Comparison of ENCODE assay signal across 1 cellular context in the genomic region with DNA sequence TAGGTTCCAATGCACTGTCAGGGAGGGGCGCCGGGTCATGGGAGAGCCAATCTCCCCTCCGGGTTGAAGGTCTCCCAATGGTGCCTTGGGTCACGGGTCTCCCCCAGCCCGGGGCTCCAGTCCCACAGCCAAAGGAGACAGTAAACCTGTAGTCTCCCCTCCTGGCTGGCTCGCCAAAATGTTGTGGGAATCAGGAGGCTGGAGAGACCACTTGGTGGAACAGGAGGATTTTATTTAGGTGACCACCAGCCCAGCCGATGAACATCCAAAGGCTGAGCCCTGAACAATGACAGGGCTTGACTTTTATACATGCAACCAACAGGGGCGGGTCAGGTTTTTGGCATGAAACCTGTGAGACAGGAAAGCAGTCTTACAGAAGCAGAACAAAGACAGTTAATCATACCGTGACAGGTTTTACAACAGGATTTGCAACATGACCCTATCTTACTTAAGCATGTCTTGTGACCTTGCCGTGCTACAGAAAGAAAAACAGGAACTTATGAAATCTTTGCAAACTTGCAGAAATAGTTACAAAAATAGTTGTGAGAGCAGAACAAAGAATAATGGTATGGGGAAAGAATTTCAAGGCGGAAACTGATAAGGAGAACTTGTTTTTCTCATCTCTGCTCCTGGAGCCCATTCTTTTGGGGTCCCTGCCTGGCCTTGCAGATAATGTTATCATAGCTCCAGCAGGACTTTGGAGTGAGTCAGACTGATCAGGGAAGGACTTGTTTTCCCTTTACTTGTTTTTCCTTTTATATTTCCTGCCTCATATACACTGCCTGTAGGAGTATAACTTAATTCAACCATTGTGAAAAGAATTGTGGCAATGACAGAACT.
TF ChIP-seq lines count a peak whose summit lies in the region.

No MANE protein-coding gene starts in this region.

TF ChIP-seq in K562, 482 proteins besides CTCF, POLR2A, EP300 and RAD21 (continued from another document and continues in another):
- TF ChIP-seq, protein P1, sequence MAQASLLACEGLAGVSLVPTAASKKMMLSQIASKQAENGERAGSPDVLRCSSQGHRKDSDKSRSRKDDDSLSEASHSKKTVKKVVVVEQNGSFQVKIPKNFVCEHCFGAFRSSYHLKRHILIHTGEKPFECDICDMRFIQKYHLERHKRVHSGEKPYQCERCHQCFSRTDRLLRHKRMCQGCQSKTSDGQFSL (CRISPR knock-in tag; IDR thresholded peaks at IDR 0.05) = no peak
- TF ChIP-seq, protein P1 (tag; IDR thresholded peaks at IDR 0.05) = no peak
- peak; percentile 97 for TF ChIP-seq CBX1 (IDR thresholded peaks at IDR 0.05; ENCODE audit: low read depth)
- TF ChIP-seq HMG20B (CRISPR knock-in tag; IDR thresholded peaks at IDR 0.05) = no peak
- peak; percentile 95 for TF ChIP-seq GATAD2B (IDR thresholded peaks at IDR 0.05; ENCODE audit: borderline replicate concordance)
- no peak for TF ChIP-seq SP2 (IDR thresholded peaks at IDR 0.05; ENCODE audit: extremely low read depth, low read depth, low read length, poor library complexity, severe bottlenecking)
- no peak for TF ChIP-seq ZNF143 (CRISPR knock-in tag; IDR thresholded peaks at IDR 0.05)
- TF ChIP-seq RFX1 (IDR thresholded peaks at IDR 0.05) = peak; percentile 37
- no peak for TF ChIP-seq ARHGAP35 (IDR thresholded peaks at IDR 0.05; ENCODE audit: partially characterized antibody)
- TF ChIP-seq, protein P2, sequence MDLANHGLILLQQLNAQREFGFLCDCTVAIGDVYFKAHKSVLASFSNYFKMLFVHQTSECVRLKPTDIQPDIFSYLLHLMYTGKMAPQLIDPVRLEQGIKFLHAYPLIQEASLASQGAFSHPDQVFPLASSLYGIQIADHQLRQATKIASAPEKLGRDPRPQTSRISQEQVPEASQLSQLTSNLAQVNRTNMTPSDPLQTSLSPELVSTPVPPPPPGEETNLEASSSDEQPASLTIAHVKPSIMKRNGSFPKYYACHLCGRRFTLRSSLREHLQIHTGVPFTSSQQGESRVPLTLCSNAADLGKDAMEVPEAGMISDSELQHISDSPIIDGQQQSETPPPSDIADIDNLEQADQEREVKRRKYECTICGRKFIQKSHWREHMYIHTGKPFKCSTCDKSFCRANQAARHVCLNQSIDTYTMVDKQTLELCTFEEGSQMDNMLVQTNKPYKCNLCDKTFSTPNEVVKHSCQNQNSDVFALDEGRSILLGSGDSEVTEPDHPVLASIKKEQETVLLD (IDR thresholded peaks at IDR 0.05) = no peak; the same call in 1 of the 2 replicates
- peak; percentile 70; the same call in 1 of the 2 replicates for TF ChIP-seq ZNF274 (IDR thresholded peaks at IDR 0.05; ENCODE audit: borderline replicate concordance, low read depth, low read length)
- TF ChIP-seq ZNF444 (CRISPR knock-in tag; IDR thresholded peaks at IDR 0.05) = no peak
- TF ChIP-seq DIDO1 (tag; IDR thresholded peaks at IDR 0.05; ENCODE audit: low read depth) = no peak; the same call in 1 of the 2 replicates
- TF ChIP-seq MAFF (IDR thresholded peaks at IDR 0.05; ENCODE audit: low read length) = peak; percentile 53; the same call in 1 of the 2 replicates
- TF ChIP-seq PHB2 (IDR thresholded peaks at IDR 0.05; ENCODE audit: low read depth) = peak; percentile 96
- no peak for TF ChIP-seq RFX5 (IDR thresholded peaks at IDR 0.05; ENCODE audit: low read depth, low read length)
- TF ChIP-seq POLR3A (IDR thresholded peaks at IDR 0.05; ENCODE audit: borderline replicate concordance, extremely low read depth, insufficient read depth, insufficient read length) = no peak
- TF ChIP-seq, protein P3, sequence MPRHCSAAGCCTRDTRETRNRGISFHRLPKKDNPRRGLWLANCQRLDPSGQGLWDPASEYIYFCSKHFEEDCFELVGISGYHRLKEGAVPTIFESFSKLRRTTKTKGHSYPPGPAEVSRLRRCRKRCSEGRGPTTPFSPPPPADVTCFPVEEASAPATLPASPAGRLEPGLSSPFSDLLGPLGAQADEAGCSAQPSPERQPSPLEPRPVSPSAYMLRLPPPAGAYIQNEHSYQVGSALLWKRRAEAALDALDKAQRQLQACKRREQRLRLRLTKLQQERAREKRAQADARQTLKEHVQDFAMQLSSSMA (CRISPR knock-in tag; IDR thresholded peaks at IDR 0.05) = 0 out of 2 replicates have a peak, but pooled peaks have one; percentile 20
- 0 out of 2 replicates have a peak, but pooled peaks have one; percentile 48 for TF ChIP-seq HMG20A (CRISPR knock-in tag; conservative IDR thresholded peaks at IDR 0.05)
- no peak for TF ChIP-seq E2F3 (CRISPR knock-in tag; IDR thresholded peaks at IDR 0.05)
- TF ChIP-seq SRSF1 (IDR thresholded peaks at IDR 0.05; ENCODE audit: low read depth, low read length) = no peak
- no peak for TF ChIP-seq NELFE (IDR thresholded peaks at IDR 0.05; ENCODE audit: insufficient read depth, insufficient read length)
- TF ChIP-seq RUNX1 (IDR thresholded peaks at IDR 0.05; ENCODE audit: low read depth) = peak; percentile 86; the same call in 1 of the 2 replicates
- peak; percentile 96; the same call in 1 of the 2 replicates for TF ChIP-seq SRSF3 (IDR thresholded peaks at IDR 0.05; ENCODE audit: insufficient read depth, low read length)
- peak; percentile 99 for TF ChIP-seq JUND (IDR thresholded peaks at IDR 0.05; ENCODE audit: borderline replicate concordance, low read depth, low read length)
- peak; percentile 98 for TF ChIP-seq JUND (tag; IDR thresholded peaks at IDR 0.05; ENCODE audit: borderline replicate concordance, low read depth, low read length)
- TF ChIP-seq MYC (IDR thresholded peaks at IDR 0.05; ENCODE audit: low read depth, low read length) = peak; percentile 60; the same call in 1 of the 2 replicates
- 0 out of 2 replicates have a peak, but pooled peaks have one; percentile 47 for TF ChIP-seq MYC (CRISPR knock-in tag; IDR thresholded peaks at IDR 0.05; ENCODE audit: borderline replicate concordance, low read depth)
- no peak for TF ChIP-seq IRF2 (CRISPR knock-in tag; IDR thresholded peaks at IDR 0.05)
- no peak for TF ChIP-seq ZBTB1 (CRISPR knock-in tag; IDR thresholded peaks at IDR 0.05; ENCODE audit: borderline replicate concordance, low read depth)
- peak; percentile 75 for TF ChIP-seq TAF9B (IDR thresholded peaks at IDR 0.05; ENCODE audit: partially characterized antibody)
- TF ChIP-seq MECOM (CRISPR knock-in tag; IDR thresholded peaks at IDR 0.05) = no peak
- TF ChIP-seq, protein P4, sequence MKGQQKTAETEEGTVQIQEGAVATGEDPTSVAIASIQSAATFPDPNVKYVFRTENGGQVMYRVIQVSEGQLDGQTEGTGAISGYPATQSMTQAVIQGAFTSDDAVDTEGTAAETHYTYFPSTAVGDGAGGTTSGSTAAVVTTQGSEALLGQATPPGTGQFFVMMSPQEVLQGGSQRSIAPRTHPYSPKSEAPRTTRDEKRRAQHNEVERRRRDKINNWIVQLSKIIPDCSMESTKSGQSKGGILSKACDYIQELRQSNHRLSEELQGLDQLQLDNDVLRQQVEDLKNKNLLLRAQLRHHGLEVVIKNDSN (CRISPR knock-in tag; IDR thresholded peaks at IDR 0.05) = no peak
- TF ChIP-seq, protein P5, sequence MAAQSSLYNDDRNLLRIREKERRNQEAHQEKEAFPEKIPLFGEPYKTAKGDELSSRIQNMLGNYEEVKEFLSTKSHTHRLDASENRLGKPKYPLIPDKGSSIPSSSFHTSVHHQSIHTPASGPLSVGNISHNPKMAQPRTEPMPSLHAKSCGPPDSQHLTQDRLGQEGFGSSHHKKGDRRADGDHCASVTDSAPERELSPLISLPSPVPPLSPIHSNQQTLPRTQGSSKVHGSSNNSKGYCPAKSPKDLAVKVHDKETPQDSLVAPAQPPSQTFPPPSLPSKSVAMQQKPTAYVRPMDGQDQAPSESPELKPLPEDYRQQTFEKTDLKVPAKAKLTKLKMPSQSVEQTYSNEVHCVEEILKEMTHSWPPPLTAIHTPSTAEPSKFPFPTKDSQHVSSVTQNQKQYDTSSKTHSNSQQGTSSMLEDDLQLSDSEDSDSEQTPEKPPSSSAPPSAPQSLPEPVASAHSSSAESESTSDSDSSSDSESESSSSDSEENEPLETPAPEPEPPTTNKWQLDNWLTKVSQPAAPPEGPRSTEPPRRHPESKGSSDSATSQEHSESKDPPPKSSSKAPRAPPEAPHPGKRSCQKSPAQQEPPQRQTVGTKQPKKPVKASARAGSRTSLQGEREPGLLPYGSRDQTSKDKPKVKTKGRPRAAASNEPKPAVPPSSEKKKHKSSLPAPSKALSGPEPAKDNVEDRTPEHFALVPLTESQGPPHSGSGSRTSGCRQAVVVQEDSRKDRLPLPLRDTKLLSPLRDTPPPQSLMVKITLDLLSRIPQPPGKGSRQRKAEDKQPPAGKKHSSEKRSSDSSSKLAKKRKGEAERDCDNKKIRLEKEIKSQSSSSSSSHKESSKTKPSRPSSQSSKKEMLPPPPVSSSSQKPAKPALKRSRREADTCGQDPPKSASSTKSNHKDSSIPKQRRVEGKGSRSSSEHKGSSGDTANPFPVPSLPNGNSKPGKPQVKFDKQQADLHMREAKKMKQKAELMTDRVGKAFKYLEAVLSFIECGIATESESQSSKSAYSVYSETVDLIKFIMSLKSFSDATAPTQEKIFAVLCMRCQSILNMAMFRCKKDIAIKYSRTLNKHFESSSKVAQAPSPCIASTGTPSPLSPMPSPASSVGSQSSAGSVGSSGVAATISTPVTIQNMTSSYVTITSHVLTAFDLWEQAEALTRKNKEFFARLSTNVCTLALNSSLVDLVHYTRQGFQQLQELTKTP (IDR thresholded peaks at IDR 0.05; ENCODE audit: low read depth in 1 of 2, partially characterized antibody in 2 of 2) = peak; percentile 76 to 99
- no peak for TF ChIP-seq CREBBP (IDR thresholded peaks at IDR 0.05; ENCODE audit: low read depth, low read length)
- peak; percentile 85; the same call in 1 of the 2 replicates for TF ChIP-seq FOXP1 (CRISPR knock-in tag; IDR thresholded peaks at IDR 0.05)
- TF ChIP-seq ELK3 (CRISPR knock-in tag; IDR thresholded peaks at IDR 0.05) = no peak
- no peak for TF ChIP-seq SAFB (IDR thresholded peaks at IDR 0.05; ENCODE audit: borderline replicate concordance, low read depth, low read length)
- no peak for TF ChIP-seq TBP (optimal IDR thresholded peaks at IDR 0.05; ENCODE audit: low read depth, low read length)
- TF ChIP-seq KLF1 (tag; IDR thresholded peaks at IDR 0.05) = 0 out of 2 replicates have a peak, but pooled peaks have one; percentile 47
- peak; percentile 44; the same call in 1 of the 2 replicates for TF ChIP-seq ETS1 (conservative IDR thresholded peaks at IDR 0.05; ENCODE audit: control insufficient read depth, low read depth, low read length)
- TF ChIP-seq NR0B1 (IDR thresholded peaks at IDR 0.05; ENCODE audit: partially characterized antibody) = no peak
- TF ChIP-seq FIP1L1 (IDR thresholded peaks at IDR 0.05; ENCODE audit: low read depth, low read length, poor library complexity, severe bottlenecking) = no peak
